Comparison of ENCODE assay signal across 17 cellular contexts in the genomic region with DNA sequence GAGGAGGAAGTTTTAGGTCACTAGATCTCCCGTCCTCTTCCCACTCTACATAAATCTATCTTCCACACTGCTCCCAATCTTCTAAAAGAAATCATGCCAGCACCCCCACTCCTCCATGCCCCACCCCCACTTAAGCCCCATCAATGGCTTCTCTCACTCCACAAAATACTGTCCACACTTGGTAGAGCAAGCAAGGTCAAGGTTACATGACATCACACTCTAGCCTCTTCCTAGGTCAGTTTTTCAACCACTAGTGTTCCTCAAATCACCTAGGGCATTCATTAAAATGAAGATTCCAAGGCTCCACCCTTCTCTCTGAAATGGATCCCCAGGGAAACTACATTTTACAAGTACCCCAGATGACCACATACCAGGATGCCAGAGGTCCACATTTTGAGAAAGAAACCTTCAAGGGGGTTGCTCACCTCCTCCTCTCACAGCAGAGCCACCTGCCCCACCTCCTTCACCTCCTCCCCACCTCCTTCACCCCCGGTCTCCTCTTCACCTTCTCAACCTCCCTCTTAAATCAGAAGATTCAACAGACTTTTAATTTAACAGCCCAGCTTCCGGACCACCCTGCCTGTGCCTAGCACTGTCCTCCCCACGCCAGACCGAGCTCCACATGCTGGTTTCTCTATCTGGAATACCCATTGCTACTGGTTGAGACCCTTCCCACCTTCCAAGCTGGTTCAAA. TPM values are rescaled to one million over a fixed set of nuclear protein-coding genes. Genes with fewer than 3 reads are reported as not detected.
DNase-seq lines count a peak whose midpoint lies in the region; ATAC-seq and TF ChIP-seq lines count a peak whose summit lies in the region.
"Had no signal": no experiment of that assay in that cellular context is flagged by ENCODE, and none has a peak within 500 bp of the region (broad histone marks: within the 10 kb centered on the region; RNA-seq: fewer than 3 reads in every experiment).

No MANE protein-coding gene starts in this region.

- H3F3A ChIP-seq in neural progenitor cell (ENCODE audit: low read depth), result peaks cover 24% of the 10 kb centered on the region

- H3K4me1 ChIP-seq in Caco-2, result peaks cover 25% of the 10 kb centered on the region
- H3K4me1 ChIP-seq in HEK293 (ENCODE audit: control insufficient read depth, insufficient read depth, low read length), result peaks cover 24% of the 10 kb centered on the region
- peaks cover 21% of the 10 kb centered on the region for H3K4me1 ChIP-seq in neural progenitor cell
- peaks cover 4% of the 10 kb centered on the region for H3K4me1 ChIP-seq in effector memory CD4-positive, alpha-beta T cell (ENCODE audit: control insufficient read depth, insufficient read depth, low read length, poor library complexity, severe bottlenecking)

- peak overlapping the region; percentile 88 for H3K4me2 ChIP-seq in neural progenitor cell

- H3K27me3 ChIP-seq in Caco-2 (replicated peaks; ENCODE audit: control insufficient read depth, insufficient read depth, low read length) (no peaks in the 10 kb centered on the region), neural progenitor cell (peaks cover 15% of the 10 kb centered on the region)
- H3K27me3 ChIP-seq in effector memory CD4-positive, alpha-beta T cell (replicated peaks; ENCODE audit: control insufficient read depth, insufficient read depth, low read length, poor library complexity, severe bottlenecking), result no peaks in the 10 kb centered on the region
- H3K27me3 ChIP-seq: testis had no signal

- TF ChIP-seq CTCF in Caco-2 (IDR thresholded peaks at IDR 0.05; ENCODE audit: insufficient read depth in 1 of 2, low read depth in 1 of 2, low read length in 1 of 2, severe bottlenecking in 1 of 2, unreplicated experiment in 1 of 2) (no peak), HEK293 (tag by site-specific recombination; IDR thresholded peaks at IDR 0.05) (no peak), neural progenitor cell (IDR thresholded peaks at IDR 0.05) (no peak)

- H3K4me3 Mint-ChIP-seq in Caco-2 (ENCODE audit: unreplicated experiment), result no peak overlapping the region
- peak overlapping the region; percentile 48 for H3K4me3 Mint-ChIP-seq in activated naive CD8-positive, alpha-beta T cell treated with anti-CD3 and anti-CD28 coated beads, Interleukin-2, amount 50 U/mL, for 24 hours
- H3K4me3 Mint-ChIP-seq in neural progenitor cell, result peak overlapping the region; percentile 10

- H3K27ac Mint-ChIP-seq in Caco-2 (ENCODE audit: unreplicated experiment) (peak overlapping the region; percentile 6), neural progenitor cell (peak overlapping the region; percentile 5)
- peak overlapping the region; percentile 67 for H3K27ac Mint-ChIP-seq in activated naive CD8-positive, alpha-beta T cell treated with anti-CD3 and anti-CD28 coated beads, Interleukin-2, amount 50 U/mL, for 24 hours

- H3K27ac ChIP-seq in HEK293 (ENCODE audit: extremely low read depth, low read depth, low read length) (peak overlapping the region; percentile 24; the same call in 1 of the 2 replicates), neural progenitor cell (no peak overlapping the region)
- no peak overlapping the region for H3K27ac ChIP-seq in effector memory CD4-positive, alpha-beta T cell (ENCODE audit: insufficient read depth, low read length, poor library complexity, severe bottlenecking)

- H3K36me3 ChIP-seq in Caco-2 (ENCODE audit: control insufficient read depth, insufficient read depth, low read length) (no peaks in the 10 kb centered on the region), HEK293 (ENCODE audit: control insufficient read depth in 2 of 2, insufficient read depth in 1 of 2, low read length in 2 of 2) (no peaks in the 10 kb centered on the region; a peak in 1 of 3 replicates), neural progenitor cell (no peaks in the 10 kb centered on the region)
- no peaks in the 10 kb centered on the region for H3K36me3 ChIP-seq in effector memory CD4-positive, alpha-beta T cell (ENCODE audit: control insufficient read depth, insufficient read depth, low read length)

- BruUV-seq in Caco-2 (replicated peaks; lab: Mats Ljungman, UMichigan), result no TSS peak

- POLR2A ChIA-PET in Caco-2 (lab: Charles Lee), result no interaction called here
- POLR2A ChIA-PET in HEK293 (lab: Yijun Ruan, JAX), result no interaction called here

- H3K27me3 Mint-ChIP-seq in Caco-2 (ENCODE audit: insufficient read depth, unreplicated experiment) (no peaks in the 10 kb centered on the region), neural progenitor cell (ENCODE audit: insufficient read depth, low read depth) (peaks cover 5% of the 10 kb centered on the region)
- no peaks in the 10 kb centered on the region for H3K27me3 Mint-ChIP-seq in activated naive CD8-positive, alpha-beta T cell treated with anti-CD3 and anti-CD28 coated beads, Interleukin-2, amount 50 U/mL, for 24 hours

- no peak overlapping the region for H3K9ac ChIP-seq in neural progenitor cell

- H3K9me3 ChIP-seq in Caco-2, result no peaks in the 10 kb centered on the region
- H3K9me3 ChIP-seq in HEK293 (ENCODE audit: control insufficient read depth, insufficient read depth, low read depth, low read length), result no peaks in the 10 kb centered on the region
- H3K9me3 ChIP-seq in neural progenitor cell (ENCODE audit: low read depth), result no peaks in the 10 kb centered on the region
- H3K9me3 ChIP-seq in effector memory CD4-positive, alpha-beta T cell (ENCODE audit: control insufficient read depth, low read length), result no peaks in the 10 kb centered on the region
- H3K9me3 ChIP-seq: testis had no signal

- DNase-seq in Caco-2 (no peak), neural progenitor cell (ENCODE audit: low spot score) (no peak), NOMO-1 (lab: John Stamatoyannopoulos, UW; ENCODE audit: unreplicated experiment in 2 of 2) (no peak)
- DNase-seq in activated naive CD8-positive, alpha-beta T cell treated with anti-CD3 and anti-CD28 coated beads, Interleukin-2, amount 50 U/mL, for 24 hours, result no peak
- DNase-seq in effector memory CD4-positive, alpha-beta T cell, result no peak
- DNase-seq: activated naive CD4-positive, alpha-beta T cell treated with anti-CD3 and anti-CD28 coated beads, Interleukin-2, amount 50 U/mL, for 16 hours; DMS79; GOT3; hypothalamus; left colon; NCI-H774; retina; T-helper 1 cell; testis had no signal

- H3K4me1 Mint-ChIP-seq in Caco-2 (ENCODE audit: low read depth, unreplicated experiment) (peaks cover 33% of the 10 kb centered on the region), neural progenitor cell (peaks cover 35% of the 10 kb centered on the region)
- peaks cover 47% of the 10 kb centered on the region for H3K4me1 Mint-ChIP-seq in activated naive CD8-positive, alpha-beta T cell treated with anti-CD3 and anti-CD28 coated beads, Interleukin-2, amount 50 U/mL, for 24 hours

- peaks cover 47% of the 10 kb centered on the region for H4K20me1 ChIP-seq in neural progenitor cell (ENCODE audit: low read depth)

- H3K36me3 Mint-ChIP-seq in Caco-2 (ENCODE audit: insufficient read depth, unreplicated experiment) (peaks cover 14% of the 10 kb centered on the region), neural progenitor cell (no peaks in the 10 kb centered on the region)
- H3K36me3 Mint-ChIP-seq in activated naive CD8-positive, alpha-beta T cell treated with anti-CD3 and anti-CD28 coated beads, Interleukin-2, amount 50 U/mL, for 24 hours (ENCODE audit: low read depth), result peaks cover 6% of the 10 kb centered on the region

- no peak overlapping the region for H2AFZ ChIP-seq in neural progenitor cell (replicated peaks)

- H3K4me3 ChIP-seq in Caco-2 (ENCODE audit: low read depth, low read length), result no peak overlapping the region
- no peak overlapping the region for H3K4me3 ChIP-seq in HEK293 (ENCODE audit: low read depth, low read length)
- no peak overlapping the region for H3K4me3 ChIP-seq in neural progenitor cell
- H3K4me3 ChIP-seq in effector memory CD4-positive, alpha-beta T cell (ENCODE audit: insufficient read depth, low read depth, low read length, poor library complexity, severe bottlenecking), result no peak overlapping the region
- H3K4me3 ChIP-seq: testis had no signal

- peaks cover 75% of the 10 kb centered on the region for H3K79me2 ChIP-seq in neural progenitor cell (ENCODE audit: low read depth)

- intact Hi-C loops in Caco-2 (cut with micrococcal nuclease; ENCODE audit: unreplicated experiment), result no loop called here

- no peaks in the 10 kb centered on the region for H3K9me3 Mint-ChIP-seq in Caco-2 (ENCODE audit: unreplicated experiment)
- no peaks in the 10 kb centered on the region for H3K9me3 Mint-ChIP-seq in activated naive CD8-positive, alpha-beta T cell treated with anti-CD3 and anti-CD28 coated beads, Interleukin-2, amount 50 U/mL, for 24 hours
- H3K9me3 Mint-ChIP-seq in neural progenitor cell, result no peaks in the 10 kb centered on the region

- CTCF ChIA-PET in Caco-2 (lab: Charles Lee) (no interaction called here), HEK293 (lab: Yijun Ruan, JAX) (interaction anchor here (1.2 kb wide), 1 partner anchor 66 kb away, joined by 3 read pairs; no protein-coding TSS in a partner anchor)

- ATAC-seq in activated naive CD8-positive, alpha-beta T cell treated with anti-CD3 and anti-CD28 coated beads, Interleukin-2, amount 50 U/mL, for 24 hours, result no peak
- ATAC-seq in HG03378 (IDR thresholded peaks at IDR 0.05; ENCODE audit: unreplicated experiment) (no peak), HG02885 (IDR thresholded peaks at IDR 0.05; ENCODE audit: poor library complexity, unreplicated experiment) (no peak)
- ATAC-seq: left colon had no signal

TF ChIP-seq in HEK293, 187 proteins besides CTCF, POLR2A, EP300 and RAD21 (continues in another document):
- TF ChIP-seq ZNF169 (tag by site-specific recombination; IDR thresholded peaks at IDR 0.05), result no peak

RNA-seq across cellular contexts. Expression of a gene that starts 3.2 kb away (rescaled TPM):
- total RNA-seq in Caco-2 (2022) (101 and 106 TPM in 2 replicates), neural progenitor cell (ENCODE audit: low replicate concordance) (38.7 and 51.3 TPM in 2 replicates)

RNA-seq across cellular contexts. Expression of a gene that starts 29.0 kb away (rescaled TPM):
- total RNA-seq in Caco-2 (2022) (305 and 311 TPM in 2 replicates), neural progenitor cell (ENCODE audit: low replicate concordance) (165 and 256 TPM in 2 replicates)

RNA-seq across cellular contexts. Expression of a gene that starts 29.2 kb away (rescaled TPM):
- 75.5 and 79.0 TPM in 2 replicates for total RNA-seq in Caco-2 (2022)
- total RNA-seq in neural progenitor cell (ENCODE audit: low replicate concordance), result 65.8 and 73.4 TPM in 2 replicates

Comparison
In these comparisons a context has a peak if more than half of its experiments do, and no peak if none do; other contexts are left out.
1. H3K27ac Mint-ChIP-seq: peak in every context shown above with its lines; median percentile 67 in activated naive CD8-positive, alpha-beta T cell treated with anti-CD3 and anti-CD28 coated beads, Interleukin-2, amount 50 U/mL, for 24 hours; 6 in Caco-2; 5 in neural progenitor cell.